16 cellular contexts compared by ENCODE assay signal in genomic region chr3:183953471-183954070, GRCh38.
DNase-seq lines count a peak whose midpoint lies in the region; ATAC-seq, FAIRE-seq and TF ChIP-seq lines count a peak whose summit lies in the region.
"Had no signal": no experiment of that assay in that cellular context is flagged by ENCODE, and none has a peak within 500 bp of the region (broad histone marks: within the 10 kb centered on the region; RNA-seq: fewer than 3 reads in every experiment).

No MANE protein-coding gene starts in this region.

- no peak for TF ChIP-seq RAD21 in H1 (IDR thresholded peaks at IDR 0.05 in 1 of 2, conservative IDR thresholded peaks at IDR 0.05 in 1 of 2; ENCODE audit: low read depth in 2 of 2, low read length in 2 of 2)

- 88% methylated on average over 6 of the region's 6 CpGs; no CpG with 5 or more reads in 1 of the 2 experiments for WGBS in H1 (ENCODE audit: extremely low coverage in 1 of 2, insufficient coverage in 1 of 2, insufficient read length in 1 of 2, insufficient replicate concordance in 2 of 2, low coverage in 1 of 2, low lambda C conversion rate in 2 of 2, missing lambda C conversion rate in 1 of 2), 2 experiments

- H3K18ac ChIP-seq in H1 (ENCODE audit: extremely low read depth, low read length) = no peak overlapping the region; the same call in 1 of the 2 replicates

- H3K9me3 ChIP-seq in MM.1S (replicated peaks; ENCODE audit: insufficient read depth, low read length) = no peaks in the 10 kb centered on the region
- H3K9me3 ChIP-seq in H1 (ENCODE audit: insufficient read depth in 2 of 2, low read depth in 1 of 2, low read length in 1 of 2) = no peaks in the 10 kb centered on the region
- H3K9me3 ChIP-seq: A549, BE2C, Caco-2 had no signal

- H2BK20ac ChIP-seq in H1 (ENCODE audit: low read length) = 0 out of 2 replicates have a peak overlapping the region, but pooled peaks have one; percentile 61

- no peak for FAIRE-seq in H1 (lab: Jason Lieb, UNC)
- FAIRE-seq: A549, GM12878 had no signal

- no peak overlapping the region for H3K4ac ChIP-seq in H1 (replicated peaks; ENCODE audit: insufficient read length, low read depth, low read length)

- H3K4me3 ChIP-seq in GM12865 (ENCODE audit: low read depth, low read length) (no peak overlapping the region), MM.1S (ENCODE audit: low read length) (no peak overlapping the region), H1 (ENCODE audit: extremely low read depth in 1 of 4, insufficient read depth in 2 of 4, low read depth in 3 of 4, low read length in 4 of 4) (no peak overlapping the region)
- H3K4me3 ChIP-seq: A549, GM12878 had no signal

- CTCF ChIA-PET in H1 (lab: Charles Lee; ENCODE audit: partially characterized antibody) = interaction anchor here (0.9 to 1.9 kb wide), 4 partner anchors 19 to 130 kb away, joined by 3 to 6 read pairs (median 3); no protein-coding TSS in a partner anchor

- H3K23me2 ChIP-seq in H1 (ENCODE audit: low read depth, low read length) = no peaks in the 10 kb centered on the region

- no peak for TF ChIP-seq POLR2A in H1 (IDR thresholded peaks at IDR 0.05; ENCODE audit: control extremely low read depth in 1 of 2, low read depth in 2 of 2, low read length in 2 of 2)

- no peaks in the 10 kb centered on the region for H3K36me3 ChIP-seq in MM.1S (replicated peaks; ENCODE audit: insufficient read depth, low read length)
- peaks cover 0 to 27% (median 17%) of the 10 kb centered on the region in 4 experiments; a peak in 7 of 8 replicates for H3K36me3 ChIP-seq in H1 (ENCODE audit: control insufficient read depth in 2 of 4, insufficient read depth in 4 of 4, low read length in 3 of 4)

- no peak overlapping the region for H2BK15ac ChIP-seq in H1 (ENCODE audit: low read length)

- H3K4me2 ChIP-seq in MM.1S (ENCODE audit: low read depth, low read length) (no peak overlapping the region), H1 (ENCODE audit: insufficient read depth in 1 of 2, low read depth in 2 of 2, low read length in 2 of 2) (no peak overlapping the region)
- H3K4me2 ChIP-seq: A549 had no signal

- H3K27ac ChIP-seq in MM.1S (ENCODE audit: low read length) = peak overlapping the region; percentile 1; the same call in 1 of the 2 replicates
- no peak overlapping the region for H3K27ac ChIP-seq in H1 (ENCODE audit: low read depth, low read length)
- H3K27ac ChIP-seq: A549 had no signal

- H2AFZ ChIP-seq in MM.1S (ENCODE audit: low read length) (no peak overlapping the region), H1 (ENCODE audit: low read length) (no peak overlapping the region)

- H2BK5ac ChIP-seq in H1 (ENCODE audit: low read depth, low read length) = peak overlapping the region; percentile 60

- no peak overlapping the region for H3K23ac ChIP-seq in H1 (ENCODE audit: insufficient read length)

- H4K91ac ChIP-seq in H1 (replicated peaks; ENCODE audit: insufficient read length, low read length) = no peak overlapping the region

- H3K27me3 ChIP-seq in MM.1S (replicated peaks; ENCODE audit: insufficient read depth, low read length) (no peaks in the 10 kb centered on the region), H1 (replicated peaks in 1 of 4; ENCODE audit: control insufficient read depth in 3 of 4, extremely low read depth in 1 of 4, insufficient read depth in 3 of 4, low read length in 3 of 4) (no peaks in the 10 kb centered on the region)
- H3K27me3 ChIP-seq: BE2C had no signal

- POLR2A ChIA-PET in H1 (lab: Charles Lee; ENCODE audit: partially characterized antibody) = no interaction called here

- no peak for ATAC-seq in HG03196 (IDR thresholded peaks at IDR 0.05; ENCODE audit: unreplicated experiment)
- ATAC-seq: A549, GM12878 had no signal

- no peaks in the 10 kb centered on the region for H3K4me1 ChIP-seq in MM.1S (ENCODE audit: low read length)
- H3K4me1 ChIP-seq in H1 (replicated peaks in 1 of 4; ENCODE audit: control insufficient read depth in 3 of 4, insufficient read depth in 4 of 4, low read length in 3 of 4) = peaks cover 0 to 14% (median 8%) of the 10 kb centered on the region in 4 experiments; a peak in 4 of 7 replicates
- H3K4me1 ChIP-seq: A549, BE2C, Caco-2 had no signal

- no peak overlapping the region for H2BK120ac ChIP-seq in H1 (replicated peaks; ENCODE audit: low read depth, low read length)

- no peak overlapping the region for H3K14ac ChIP-seq in H1 (ENCODE audit: insufficient read length)

- H4K20me1 ChIP-seq in MM.1S (ENCODE audit: insufficient read depth, low read length) = no peaks in the 10 kb centered on the region
- H4K20me1 ChIP-seq in H1 (replicated peaks in 1 of 2; ENCODE audit: control insufficient read depth in 1 of 2, insufficient read depth in 2 of 2, low read length in 2 of 2) = peaks cover 0 to 2% of the 10 kb centered on the region in 2 experiments

- no peaks in the 10 kb centered on the region for H3K9me2 ChIP-seq in MM.1S (replicated peaks; ENCODE audit: insufficient read depth, low read length)

- H4K8ac ChIP-seq in H1 (ENCODE audit: extremely low read depth, insufficient read depth, low read length) = no peak overlapping the region

- no peaks in the 10 kb centered on the region for H3F3A ChIP-seq in MM.1S (ENCODE audit: insufficient read depth, low read length)

- TF ChIP-seq CTCF in GM12865 (IDR thresholded peaks at IDR 0.05; ENCODE audit: insufficient read depth, low read depth, low read length, missing control alignments) (no peak), MM.1S (IDR thresholded peaks at IDR 0.05; ENCODE audit: low read length) (no peak), H1 (IDR thresholded peaks at IDR 0.05; ENCODE audit: control extremely low read depth in 1 of 3, insufficient read depth in 1 of 3, low read depth in 1 of 3, low read length in 3 of 3) (no peak)

- no peaks in the 10 kb centered on the region for H3K79me2 ChIP-seq in MM.1S (ENCODE audit: low read length)
- no peaks in the 10 kb centered on the region for H3K79me2 ChIP-seq in H1 (ENCODE audit: control insufficient read depth in 1 of 2, insufficient read depth in 2 of 2, low read length in 2 of 2)

- H3K79me1 ChIP-seq in H1 (ENCODE audit: low read depth, low read length) = no peaks in the 10 kb centered on the region

- H2BK12ac ChIP-seq in H1 (ENCODE audit: low read depth, low read length) = no peak overlapping the region

- DNase-seq in GM12865 (ENCODE audit: low read depth) (peak; percentile 4), MM.1S (peak; percentile 37), H1 (ENCODE audit: low read depth in 1 of 2, low spot score in 2 of 2) (no peak), NCI-H82 treated with DMSO at 0.1 percent for 48 hours (lab: John Stamatoyannopoulos, UW; ENCODE audit: unreplicated experiment) (no peak), epidermal melanocyte (ENCODE audit: insufficient read length, low spot score) (no peak)
- DNase-seq: BE2C; Caco-2; CD8-positive, alpha-beta memory T cell; GOT3; HCEC 1CT; HFFc6; IMR-90; KG1 had no signal

- TF ChIP-seq EP300 in H1 (IDR thresholded peaks at IDR 0.05; ENCODE audit: borderline replicate concordance in 1 of 2, low read depth in 2 of 2, low read length in 2 of 2) = no peak

- no peak overlapping the region for H3K56ac ChIP-seq in H1 (replicated peaks; ENCODE audit: insufficient read length, low read depth, low read length)

- H3K9ac ChIP-seq in MM.1S (ENCODE audit: low read length) (no peak overlapping the region), H1 (replicated peaks in 1 of 4; ENCODE audit: extremely low read depth in 1 of 4, low read depth in 3 of 4, low read length in 3 of 4) (no peak overlapping the region)

- no peak overlapping the region for H4K5ac ChIP-seq in H1 (ENCODE audit: insufficient read length, low read depth, low read length)

- peak overlapping the region; percentile 90; the same call in 1 of the 2 replicates for H2AK5ac ChIP-seq in H1 (ENCODE audit: low read depth, low read length)

TF ChIP-seq in H1, 55 proteins besides CTCF, POLR2A, EP300 and RAD21 (continues in another document):
- TF ChIP-seq BRCA1 (IDR thresholded peaks at IDR 0.05; ENCODE audit: low read depth, low read length) (no peak), SP4 (IDR thresholded peaks at IDR 0.05; ENCODE audit: low read length) (no peak), CHD2 (IDR thresholded peaks at IDR 0.05; ENCODE audit: low read length) (no peak), NRF1 (IDR thresholded peaks at IDR 0.05; ENCODE audit: low read depth, low read length) (no peak), RFX5 (IDR thresholded peaks at IDR 0.05; ENCODE audit: borderline replicate concordance, low read depth, low read length) (no peak), SIN3A (conservative IDR thresholded peaks at IDR 0.05 in 1 of 2, IDR thresholded peaks at IDR 0.05 in 1 of 2; ENCODE audit: low read depth in 1 of 2, low read length in 2 of 2) (no peak), EZH2 (IDR thresholded peaks at IDR 0.05; ENCODE audit: low read depth, low read length, severe bottlenecking) (no peak), ASH2L (IDR thresholded peaks at IDR 0.05; ENCODE audit: low read length) (no peak), RXRA (IDR thresholded peaks at IDR 0.05; ENCODE audit: insufficient read depth, low read depth, low read length) (no peak), BCL11A (IDR thresholded peaks at IDR 0.05; ENCODE audit: low read depth in 2 of 2, low read length in 2 of 2) (no peak), CTBP2 (IDR thresholded peaks at IDR 0.05; ENCODE audit: borderline replicate concordance, insufficient read depth, insufficient read length, low read length) (no peak), KDM5A (IDR thresholded peaks at IDR 0.05; ENCODE audit: low read length) (no peak), RNF2 (IDR thresholded peaks at IDR 0.05; ENCODE audit: borderline replicate concordance, low read depth, low read length, missing control alignments, poor library complexity, severe bottlenecking) (no peak), SRF (IDR thresholded peaks at IDR 0.05; ENCODE audit: low read depth, low read length) (no peak), USF2 (IDR thresholded peaks at IDR 0.05; ENCODE audit: low read length) (no peak), ATF3 (IDR thresholded peaks at IDR 0.05; ENCODE audit: insufficient read depth, low read depth, low read length) (no peak), GABPA (IDR thresholded peaks at IDR 0.05; ENCODE audit: borderline replicate concordance, insufficient read depth, low read length) (no peak), MAFK (IDR thresholded peaks at IDR 0.05; ENCODE audit: low read depth, low read length) (no peak)

Comparison
In these comparisons a context has a peak if more than half of its experiments do, and no peak if none do; other contexts are left out.
1. DNase-seq: peak in GM12865 (single experiment) and MM.1S (single experiment); none in H1 (0 of 2), NCI-H82 treated with DMSO at 0.1 percent for 48 hours (single experiment) and epidermal melanocyte (single experiment).